1 cellular context compared by ENCODE assay signal in genomic region chr22:29309332-29310064, GRCh38.
TF ChIP-seq lines count a peak whose summit lies in the region.

No MANE protein-coding gene starts in this region.

TF ChIP-seq in SK-N-SH treated with all-trans-retinoic acid at 6 μM for 48 hours, 23 proteins besides CTCF, POLR2A, EP300 and RAD21 (continued from another document):
- TF ChIP-seq BACH2 (CRISPR knock-in tag; IDR thresholded peaks at IDR 0.05; ENCODE audit: borderline replicate concordance) (no peak), ESRRG (CRISPR knock-in tag; IDR thresholded peaks at IDR 0.05) (no peak), CSDC2 (CRISPR knock-in tag; IDR thresholded peaks at IDR 0.05) (no peak), TCF4 (CRISPR knock-in tag; IDR thresholded peaks at IDR 0.05; ENCODE audit: borderline replicate concordance) (no peak), ZNF70 (CRISPR knock-in tag; IDR thresholded peaks at IDR 0.05) (no peak)
- TF ChIP-seq, protein P1, sequence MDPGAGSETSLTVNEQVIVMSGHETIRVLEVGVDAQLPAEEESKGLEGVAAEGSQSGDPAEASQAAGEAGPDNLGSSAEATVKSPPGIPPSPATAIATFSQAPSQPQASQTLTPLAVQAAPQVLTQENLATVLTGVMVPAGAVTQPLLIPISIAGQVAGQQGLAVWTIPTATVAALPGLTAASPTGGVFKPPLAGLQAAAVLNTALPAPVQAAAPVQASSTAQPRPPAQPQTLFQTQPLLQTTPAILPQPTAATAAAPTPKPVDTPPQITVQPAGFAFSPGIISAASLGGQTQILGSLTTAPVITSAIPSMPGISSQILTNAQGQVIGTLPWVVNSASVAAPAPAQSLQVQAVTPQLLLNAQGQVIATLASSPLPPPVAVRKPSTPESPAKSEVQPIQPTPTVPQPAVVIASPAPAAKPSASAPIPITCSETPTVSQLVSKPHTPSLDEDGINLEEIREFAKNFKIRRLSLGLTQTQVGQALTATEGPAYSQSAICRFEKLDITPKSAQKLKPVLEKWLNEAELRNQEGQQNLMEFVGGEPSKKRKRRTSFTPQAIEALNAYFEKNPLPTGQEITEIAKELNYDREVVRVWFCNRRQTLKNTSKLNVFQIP (CRISPR knock-in tag; IDR thresholded peaks at IDR 0.05; ENCODE audit: borderline replicate concordance, low read depth) = no peak
